10 cellular contexts compared by ENCODE assay signal in genomic region chr10:71621783-71622526, GRCh38.
DNase-seq lines count a peak whose midpoint lies in the region; ATAC-seq and TF ChIP-seq lines count a peak whose summit lies in the region.
"Had no signal": no experiment of that assay in that cellular context is flagged by ENCODE, and none has a peak within 500 bp of the region (broad histone marks: within the 10 kb centered on the region; RNA-seq: fewer than 3 reads in every experiment).

No MANE protein-coding gene starts in this region.

- WGBS in upper lobe of left lung, 2 donors: 61 to 73% methylated on average over 11 of the region's 11 CpGs

- peak; percentile 13; the same call in 1 of the 2 replicates for TF ChIP-seq RAD21 in Ishikawa (IDR thresholded peaks at IDR 0.05; ENCODE audit: low read depth)

- no peaks in the 10 kb centered on the region for H3K36me3 Mint-ChIP-seq in activated CD8-positive, alpha-beta memory T cell treated with anti-CD3 and anti-CD28 coated beads, Interleukin-2, amount 10 ng/mL, durations not matched to agents 7 days and 5 days
- H3K36me3 Mint-ChIP-seq: IgD-negative memory B cell had no signal

- DNase-seq in cerebellar cortex (ENCODE audit: low spot score) (peak; percentile 61), left kidney (ENCODE audit: low read depth, low spot score) (peak; percentile 40), upper lobe of left lung (no peak), NK-92 (lab: John Stamatoyannopoulos, UW; ENCODE audit: unreplicated experiment) (no peak)
- no peak for DNase-seq in activated CD8-positive, alpha-beta memory T cell treated with anti-CD3 and anti-CD28 coated beads, Interleukin-2, amount 10 ng/mL, durations not matched to agents 7 days and 5 days
- DNase-seq: T-helper 9 cell had no signal

- H3K9me3 ChIP-seq in upper lobe of left lung: no peaks in the 10 kb centered on the region

- no peaks in the 10 kb centered on the region for H3K27me3 ChIP-seq in upper lobe of left lung

- H3K4me3 ChIP-seq in upper lobe of left lung: no peak overlapping the region

- TF ChIP-seq POLR2A in upper lobe of left lung (IDR thresholded peaks at IDR 0.05): no peak

- ATAC-seq in upper lobe of left lung (ENCODE audit: low FRiP score in 2 of 2) (peak in 1 of 2 donors; percentile 25), HG02973 (IDR thresholded peaks at IDR 0.05; ENCODE audit: unreplicated experiment) (no peak), GM18519 (IDR thresholded peaks at IDR 0.05; ENCODE audit: low FRiP score, unreplicated experiment) (no peak)
- no peak for ATAC-seq in activated CD8-positive, alpha-beta memory T cell treated with anti-CD3 and anti-CD28 coated beads, Interleukin-2, amount 10 ng/mL, durations not matched to agents 7 days and 5 days

- H3K27me3 Mint-ChIP-seq in activated CD8-positive, alpha-beta memory T cell treated with anti-CD3 and anti-CD28 coated beads, Interleukin-2, amount 10 ng/mL, durations not matched to agents 7 days and 5 days: no peaks in the 10 kb centered on the region

- TF ChIP-seq EP300 in Ishikawa (IDR thresholded peaks at IDR 0.05; ENCODE audit: borderline replicate concordance): no peak
- no peak for TF ChIP-seq EP300 in upper lobe of left lung (IDR thresholded peaks at IDR 0.05)

- CTCF ChIA-PET in activated CD8-positive, alpha-beta memory T cell treated with anti-CD3 and anti-CD28 coated beads, Interleukin-2, amount 10 ng/mL, durations not matched to agents 7 days and 5 days (lab: Charles Lee): interaction anchor here (1.2 to 2.3 kb wide), 3 partner anchors 13 to 190 kb away, joined by 3 to 6 read pairs (median 5); no protein-coding TSS in a partner anchor

- no peaks in the 10 kb centered on the region for H3K9me3 Mint-ChIP-seq in activated CD8-positive, alpha-beta memory T cell treated with anti-CD3 and anti-CD28 coated beads, Interleukin-2, amount 10 ng/mL, durations not matched to agents 7 days and 5 days (ENCODE audit: low read depth)

- H3K4me3 Mint-ChIP-seq in activated CD8-positive, alpha-beta memory T cell treated with anti-CD3 and anti-CD28 coated beads, Interleukin-2, amount 10 ng/mL, durations not matched to agents 7 days and 5 days: no peak overlapping the region

- H3K4me1 ChIP-seq in upper lobe of left lung: peaks cover 5 to 36% (median 9%) of the 10 kb centered on the region in 4 donors

- peak overlapping the region; percentile 50 to 62 (median 56) for H3K27ac ChIP-seq in upper lobe of left lung

- no peak overlapping the region for H3K27ac Mint-ChIP-seq in activated CD8-positive, alpha-beta memory T cell treated with anti-CD3 and anti-CD28 coated beads, Interleukin-2, amount 10 ng/mL, durations not matched to agents 7 days and 5 days

- TF ChIP-seq CTCF in upper lobe of left lung (IDR thresholded peaks at IDR 0.05): no peak

- no peaks in the 10 kb centered on the region for H3K4me1 Mint-ChIP-seq in activated CD8-positive, alpha-beta memory T cell treated with anti-CD3 and anti-CD28 coated beads, Interleukin-2, amount 10 ng/mL, durations not matched to agents 7 days and 5 days

- no peaks in the 10 kb centered on the region for H3K36me3 ChIP-seq in upper lobe of left lung

TF ChIP-seq in Ishikawa, 13 proteins besides CTCF, POLR2A, EP300 and RAD21:
- TF ChIP-seq TCF12 (IDR thresholded peaks at IDR 0.05; ENCODE audit: low read depth) (peak; percentile 31; the same call in 1 of the 2 replicates), MAX (IDR thresholded peaks at IDR 0.05) (no peak), TEAD4 (IDR thresholded peaks at IDR 0.05) (peak; percentile 92)

Comparison
In these comparisons a context has a peak if more than half of its experiments do, and no peak if none do; other contexts are left out.
1. DNase-seq: peak in cerebellar cortex (single experiment) and left kidney (single experiment); none in upper lobe of left lung (0 of 2), activated CD8-positive, alpha-beta memory T cell treated with anti-CD3 and anti-CD28 coated beads, Interleukin-2, amount 10 ng/mL, durations not matched to agents 7 days and 5 days (single experiment) and NK-92 (single experiment).